Comparison of ENCODE assay signal across 11 cellular contexts in genomic region chr6:35600659-35601125, GRCh38.
DNase-seq lines count a peak whose midpoint lies in the region; ATAC-seq and TF ChIP-seq lines count a peak whose summit lies in the region.
"Had no signal": no experiment of that assay in that cellular context is flagged by ENCODE, and none has a peak within 500 bp of the region (broad histone marks: within the 10 kb centered on the region; RNA-seq: fewer than 3 reads in every experiment).

No MANE protein-coding gene starts in this region.

- 31 to 77% methylated on average over 1 of the region's 1 CpG for WGBS in sigmoid colon, 2 donors

- no peaks in the 10 kb centered on the region for H3K27me3 ChIP-seq in sigmoid colon

- peak overlapping the region; percentile 54 for H3K4me3 Mint-ChIP-seq in activated CD4-positive, alpha-beta memory T cell treated with anti-CD3 and anti-CD28 coated beads for 36 hours

- peak overlapping the region; percentile 80 for H3K27ac Mint-ChIP-seq in activated CD4-positive, alpha-beta memory T cell treated with anti-CD3 and anti-CD28 coated beads for 36 hours

- H3K27ac ChIP-seq in sigmoid colon: peak overlapping the region; percentile 88 to 98 (median 91)
- H3K27ac ChIP-seq: SJCRH30 had no signal

- ATAC-seq in GM19467 (IDR thresholded peaks at IDR 0.05; ENCODE audit: unreplicated experiment) (no peak), GM21360 (IDR thresholded peaks at IDR 0.05; ENCODE audit: unreplicated experiment) (no peak)

- H3K4me3 ChIP-seq in fibroblast of mammary gland (ENCODE audit: control insufficient read depth, low read depth, low read length) (no peak overlapping the region), sigmoid colon (peak overlapping the region in 3 of 4 donors; percentile 21 to 31 (median 21))
- H3K4me3 ChIP-seq: SJCRH30 had no signal

- POLR2A ChIA-PET in activated CD4-positive, alpha-beta memory T cell treated with anti-CD3 and anti-CD28 coated beads for 36 hours (lab: Charles Lee): interaction anchor here (1.4 to 1.5 kb wide), 2 partner anchors 9 to 87 kb away, joined by 3 to 5 read pairs; no protein-coding TSS in a partner anchor

- no peaks in the 10 kb centered on the region for H3K9me3 Mint-ChIP-seq in activated CD4-positive, alpha-beta memory T cell treated with anti-CD3 and anti-CD28 coated beads for 36 hours
- H3K9me3 Mint-ChIP-seq: H9 had no signal

- CTCF ChIA-PET in activated CD4-positive, alpha-beta memory T cell treated with anti-CD3 and anti-CD28 coated beads for 36 hours (lab: Charles Lee): interaction anchor here (3.2 to 3.5 kb wide), 3 partner anchors 9 to 136 kb away, joined by 15 to 37 read pairs (median 21); partner anchors contain the start of gene ARMC12

- H3K4me1 ChIP-seq in sigmoid colon: peaks cover 0 to 91% (median 83%) of the 10 kb centered on the region in 4 donors

- H3K4me1 Mint-ChIP-seq in activated CD4-positive, alpha-beta memory T cell treated with anti-CD3 and anti-CD28 coated beads for 36 hours (ENCODE audit: low read depth): peaks cover 73% of the 10 kb centered on the region

- H3K27me3 Mint-ChIP-seq in activated CD4-positive, alpha-beta memory T cell treated with anti-CD3 and anti-CD28 coated beads for 36 hours: no peaks in the 10 kb centered on the region

- peaks cover 24% of the 10 kb centered on the region for H3K36me3 Mint-ChIP-seq in activated CD4-positive, alpha-beta memory T cell treated with anti-CD3 and anti-CD28 coated beads for 36 hours

- no peaks in the 10 kb centered on the region for H3K9me3 ChIP-seq in sigmoid colon
- H3K9me3 ChIP-seq: SJCRH30 had no signal

- TF ChIP-seq CTCF in fibroblast of mammary gland (conservative IDR thresholded peaks at IDR 0.05; ENCODE audit: control insufficient read depth, insufficient read depth, low read depth, low read length): no peak
- no peak for TF ChIP-seq CTCF in sigmoid colon (IDR thresholded peaks at IDR 0.05)

- peaks cover 0 to 22% (median 10%) of the 10 kb centered on the region in 4 donors for H3K36me3 ChIP-seq in sigmoid colon
- H3K36me3 ChIP-seq: SJCRH30 had no signal

- TF ChIP-seq EP300 in sigmoid colon (IDR thresholded peaks at IDR 0.05): no peak

- peak; percentile 7 for DNase-seq in G401 (ENCODE audit: low spot score)
- DNase-seq in activated CD4-positive, alpha-beta memory T cell treated with anti-CD3 and anti-CD28 coated beads for 36 hours: no peak
- peak; percentile 55 for DNase-seq in fibroblast of mammary gland (ENCODE audit: low read depth)
- DNase-seq in sigmoid colon: no peak
- DNase-seq in GM03348 (ENCODE audit: low spot score): no peak
- no peak for DNase-seq in COLO829 (ENCODE audit: low spot score)
- DNase-seq: H9, KG1 had no signal

- intact Hi-C loops in activated CD4-positive, alpha-beta memory T cell treated with anti-CD3 and anti-CD28 coated beads for 36 hours (cut with micrococcal nuclease): loop anchor here (2.0 to 5.0 kb wide), 2 partner anchors 67 to 80 kb away; no protein-coding TSS in a partner anchor
- intact Hi-C loops in sigmoid colon (cut with DNase I): loop anchor here (5.0 kb wide), 1 partner anchor 87 kb away; the partner anchor contains the start of gene FKBP5

- TF ChIP-seq POLR2A in sigmoid colon (IDR thresholded peaks at IDR 0.05): no peak

- in situ Hi-C loops in G401 (cut with HindIII; ENCODE audit: low sequenced_read_pairs): no loop called here

Comparison
In these comparisons a context has a peak if more than half of its experiments do, and no peak if none do; other contexts are left out.
1. DNase-seq: peak in G401 (single experiment) and fibroblast of mammary gland (single experiment); none in activated CD4-positive, alpha-beta memory T cell treated with anti-CD3 and anti-CD28 coated beads for 36 hours (single experiment), sigmoid colon (single experiment), GM03348 (single experiment) and COLO829 (single experiment).